Comparison of ENCODE assay signal across 1 cellular context in genomic region chr4:128654465-128654864, GRCh38.
TF ChIP-seq lines count a peak whose summit lies in the region.

No MANE protein-coding gene starts in this region.

TF ChIP-seq in H1, 55 proteins besides CTCF, POLR2A, EP300 and RAD21:
- TF ChIP-seq SAP30 (IDR thresholded peaks at IDR 0.05; ENCODE audit: insufficient read depth, insufficient replicate concordance, low read length), result no peak
- TF ChIP-seq CREB1 (IDR thresholded peaks at IDR 0.05), result no peak
- no peak for TF ChIP-seq TBP (IDR thresholded peaks at IDR 0.05; ENCODE audit: low read depth, low read length)
- no peak for TF ChIP-seq RFX5 (IDR thresholded peaks at IDR 0.05; ENCODE audit: borderline replicate concordance, low read depth, low read length)
- no peak for TF ChIP-seq MAFK (IDR thresholded peaks at IDR 0.05; ENCODE audit: low read depth, low read length)
- TF ChIP-seq POLR2AphosphoS5 (IDR thresholded peaks at IDR 0.05; ENCODE audit: low read depth, low read length), result no peak
- no peak for TF ChIP-seq CHD7 (IDR thresholded peaks at IDR 0.05; ENCODE audit: insufficient replicate concordance, low read length)
- TF ChIP-seq BCL11A (IDR thresholded peaks at IDR 0.05; ENCODE audit: low read depth in 2 of 2, low read length in 2 of 2), result no peak
- TF ChIP-seq SUZ12 (IDR thresholded peaks at IDR 0.05; ENCODE audit: low read length), result no peak
- no peak for TF ChIP-seq CTBP2 (IDR thresholded peaks at IDR 0.05; ENCODE audit: borderline replicate concordance, insufficient read depth, insufficient read length, low read length)
- no peak for TF ChIP-seq SP2 (IDR thresholded peaks at IDR 0.05; ENCODE audit: low read length)
- TF ChIP-seq, protein P1, sequence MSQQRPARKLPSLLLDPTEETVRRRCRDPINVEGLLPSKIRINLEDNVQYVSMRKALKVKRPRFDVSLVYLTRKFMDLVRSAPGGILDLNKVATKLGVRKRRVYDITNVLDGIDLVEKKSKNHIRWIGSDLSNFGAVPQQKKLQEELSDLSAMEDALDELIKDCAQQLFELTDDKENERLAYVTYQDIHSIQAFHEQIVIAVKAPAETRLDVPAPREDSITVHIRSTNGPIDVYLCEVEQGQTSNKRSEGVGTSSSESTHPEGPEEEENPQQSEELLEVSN (IDR thresholded peaks at IDR 0.05), result no peak
